ENCODE assay signal across 7 cellular contexts in genomic region chr6:26249709-26249958, GRCh38.
DNase-seq lines count a peak whose midpoint lies in the region; ATAC-seq and TF ChIP-seq lines count a peak whose summit lies in the region.

No MANE protein-coding gene starts in this region.

- H3K9me3 ChIP-seq in muscle layer of colon (ENCODE audit: low read length): peaks cover 8% of the 10 kb centered on the region

- H3K4me3 ChIP-seq in GM12875 (ENCODE audit: low read depth, low read length) (peak overlapping the region; percentile 62), NB4 (ENCODE audit: low read depth, low read length) (peak overlapping the region; percentile 67), choroid plexus epithelial cell (ENCODE audit: low read depth, low read length) (peak overlapping the region; percentile 72), muscle layer of colon (ENCODE audit: low read depth in 1 of 2, low read length in 2 of 2) (peak overlapping the region; percentile 51 to 65)

- TF ChIP-seq POLR2A in NB4 (IDR thresholded peaks at IDR 0.05; ENCODE audit: extremely low read depth, insufficient read length): no peak

- no peak overlapping the region for H3K9ac ChIP-seq in muscle layer of colon (ENCODE audit: low read length)

- no peak overlapping the region for H3K27ac ChIP-seq in muscle layer of colon (ENCODE audit: low read depth, low read length)

- peaks cover 36 to 54% of the 10 kb centered on the region in 2 donors for H3K27me3 ChIP-seq in muscle layer of colon (ENCODE audit: control insufficient read depth in 1 of 2, insufficient read depth in 2 of 2, low read length in 2 of 2)

- H3K4me1 ChIP-seq in muscle layer of colon (ENCODE audit: insufficient read depth, low read length): peaks cover 10% of the 10 kb centered on the region

- H3K36me3 ChIP-seq in muscle layer of colon (ENCODE audit: insufficient read depth, low read length): no peaks in the 10 kb centered on the region

- TF ChIP-seq CTCF in GM12875 (IDR thresholded peaks at IDR 0.05; ENCODE audit: borderline replicate concordance, insufficient read depth, low read depth, low read length) (no peak), NB4 (IDR thresholded peaks at IDR 0.05; ENCODE audit: low read depth, low read length) (no peak), choroid plexus epithelial cell (conservative IDR thresholded peaks at IDR 0.05; ENCODE audit: low read depth, low read length) (no peak)

- peak; percentile 9 for ATAC-seq in GM21576 (IDR thresholded peaks at IDR 0.05; ENCODE audit: unreplicated experiment)

- DNase-seq in NB4 (ENCODE audit: low read depth) (no peak), choroid plexus epithelial cell (ENCODE audit: low read depth) (no peak), cortex of kidney (lab: John Stamatoyannopoulos, UW) (no peak), NCI-H748 treated with DMSO at 0.1 percent for 48 hours (lab: John Stamatoyannopoulos, UW) (no peak)
